In genomic region chr5:132557425-132557805, GRCh38 we compare ENCODE assay signal across 8 cellular contexts. TPM values are rescaled to one million over a fixed set of nuclear protein-coding genes. Genes with fewer than 3 reads are reported as not detected.
DNase-seq lines count a peak whose midpoint lies in the region; ATAC-seq and TF ChIP-seq lines count a peak whose summit lies in the region.

No MANE protein-coding gene starts in this region.

- H3K36me3 ChIP-seq in upper lobe of left lung, result peaks cover 0 to 25% (median 6%) of the 10 kb centered on the region in 4 donors

- H3K27ac Mint-ChIP-seq in naive thymus-derived CD8-positive, alpha-beta T cell, result peak overlapping the region; percentile 93 to 99 (median 97)

- no peaks in the 10 kb centered on the region for H3K27me3 ChIP-seq in upper lobe of left lung

- TF ChIP-seq EP300 in upper lobe of left lung (IDR thresholded peaks at IDR 0.05), result no peak

- DNase-seq in EL (peak; percentile 44), LoVo (ENCODE audit: low spot score) (peak; percentile 82), upper lobe of left lung (peak in 1 of 2 donors; percentile 70), NCI-H2107 treated with DMSO at 0.1 percent for 48 hours (lab: John Stamatoyannopoulos, UW; ENCODE audit: unreplicated experiment) (no peak)
- DNase-seq in activated CD4-positive, alpha-beta T cell treated with anti-CD3 and anti-CD28 coated beads, Interleukin-2, amount 50 U/mL, for 4 hours, result peak; percentile 8
- DNase-seq in naive thymus-derived CD8-positive, alpha-beta T cell, result peak in 2 of 10 donors; percentile 2 to 18

- no peak for TF ChIP-seq CTCF in upper lobe of left lung (IDR thresholded peaks at IDR 0.05)

- ATAC-seq in GM21619 (IDR thresholded peaks at IDR 0.05; ENCODE audit: unreplicated experiment) (peak; percentile 35), esophagus mucosa (peak; percentile 64), upper lobe of left lung (ENCODE audit: low FRiP score in 2 of 2) (peak; percentile 63 to 89)
- ATAC-seq in naive thymus-derived CD8-positive, alpha-beta T cell, result peak; percentile 7 to 15

- H3K9me3 Mint-ChIP-seq in naive thymus-derived CD8-positive, alpha-beta T cell, result no peaks in the 10 kb centered on the region

- 0 to 1% methylated on average over 14 of the region's 14 CpGs for WGBS in upper lobe of left lung, 2 donors

- H3K4me1 ChIP-seq in upper lobe of left lung, result peaks cover 7 to 18% (median 11%) of the 10 kb centered on the region in 4 donors

- POLR2A ChIA-PET in naive thymus-derived CD8-positive, alpha-beta T cell (lab: Charles Lee), result interaction anchor here (0.9 to 1.3 kb wide), 9 partner anchors 28 to 493 kb away, joined by 3 to 7 read pairs (median 4); partner anchors contain the start of genes CCNI2, GDF9, IRF1 and KIF3A

- H3K4me1 Mint-ChIP-seq in naive thymus-derived CD8-positive, alpha-beta T cell, result peaks cover 9 to 29% (median 22%) of the 10 kb centered on the region in 4 donors

- peak overlapping the region; percentile 92 to 99 (median 97) for H3K4me3 Mint-ChIP-seq in naive thymus-derived CD8-positive, alpha-beta T cell

- no peaks in the 10 kb centered on the region for H3K27me3 Mint-ChIP-seq in naive thymus-derived CD8-positive, alpha-beta T cell

- peak overlapping the region; percentile 31 to 77 (median 66) for H3K4me3 ChIP-seq in upper lobe of left lung

- no peaks in the 10 kb centered on the region for H3K9me3 ChIP-seq in upper lobe of left lung

- peak overlapping the region; percentile 78 to 90 (median 88) for H3K27ac ChIP-seq in upper lobe of left lung

- H3K36me3 Mint-ChIP-seq in naive thymus-derived CD8-positive, alpha-beta T cell, result peaks cover 0 to 4% (median 0%) of the 10 kb centered on the region in 3 donors

- no peak for TF ChIP-seq POLR2A in upper lobe of left lung (IDR thresholded peaks at IDR 0.05)

RNA-seq across cellular contexts. Expression of gene RAD50, which starts 0.6 kb away (rescaled TPM):
- total RNA-seq in esophagus mucosa (23.1 TPM), upper lobe of left lung (100 to 1,000 TPM in 1 of 6 donors, 10 to 100 TPM in 5; 26.2 to 105 (median 33.3) TPM)
- 10 to 100 TPM; 34.2 to 36.1 TPM for total RNA-seq in naive thymus-derived CD8-positive, alpha-beta T cell
- polyA plus RNA-seq in naive thymus-derived CD8-positive, alpha-beta T cell, result 10 to 100 TPM; 12.0 to 30.2 (median 20.0) TPM

RNA-seq across cellular contexts. Expression of gene IL5, which starts 14.1 kb away (rescaled TPM):
- total RNA-seq in esophagus mucosa (not detected), upper lobe of left lung (1 to 10 TPM in 1 of 6 donors, not detected in 5; 1.2 TPM)
- total RNA-seq in naive thymus-derived CD8-positive, alpha-beta T cell, result not detected
- not detected for polyA plus RNA-seq in naive thymus-derived CD8-positive, alpha-beta T cell

Comparison
In these comparisons a context has a peak if more than half of its experiments do, and no peak if none do; other contexts are left out.
1. ATAC-seq: peak in every context shown above with its lines; median percentile 76 in upper lobe of left lung; 64 in esophagus mucosa; 35 in GM21619; 11 in naive thymus-derived CD8-positive, alpha-beta T cell.